Comparison of ENCODE assay signal across 29 cellular contexts in genomic region chr11:27514076-27514475, GRCh38. TPM values are rescaled to one million over a fixed set of nuclear protein-coding genes. Genes with fewer than 3 reads are reported as not detected.
DNase-seq lines count a peak whose midpoint lies in the region; ATAC-seq, FAIRE-seq and TF ChIP-seq lines count a peak whose summit lies in the region.
"Had no signal": no experiment of that assay in that cellular context is flagged by ENCODE, and none has a peak within 500 bp of the region (broad histone marks: within the 10 kb centered on the region; RNA-seq: fewer than 3 reads in every experiment).

No MANE protein-coding gene starts in this region.

- BruUV-seq in HepG2 (replicated peaks; lab: Mats Ljungman, UMichigan), result no TSS peak

- intact Hi-C loops in HepG2 (cut with micrococcal nuclease; ENCODE audit: unreplicated experiment) (no loop called here), heart left ventricle (cut with DNase I) (loop anchor here in 1 of 10 donors (10.0 kb wide), 1 partner anchor 131 kb away; no protein-coding TSS in a partner anchor)

- no peaks in the 10 kb centered on the region for H3K9me3 Mint-ChIP-seq in activated CD4-positive, alpha-beta memory T cell treated with anti-CD3 and anti-CD28 coated beads, Interleukin-2, amount 10 ng/mL, durations not matched to agents 7 days and 5 days
- H3K9me3 Mint-ChIP-seq: activated T-cell treated with anti-CD3 and anti-CD28 coated beads, Interleukin-2, amount 50 U/mL, for 72 hours; CD4-positive, alpha-beta T cell; stimulated activated effector memory CD8-positive, alpha-beta T cell treated with anti-CD3 and anti-CD28 coated beads, Interleukin-12 subunit alpha, Interleukin-12 subunit beta, amount 100 ng/mL, for 72 hours had no signal

- H3K79me2 ChIP-seq in HepG2 (ENCODE audit: insufficient read depth, low read length), result no peaks in the 10 kb centered on the region
- H3K79me2 ChIP-seq in osteoblast (ENCODE audit: insufficient read depth, low read length), result no peaks in the 10 kb centered on the region

- no peaks in the 10 kb centered on the region for H4K20me1 ChIP-seq in HepG2 (ENCODE audit: insufficient read depth, low read length)
- H4K20me1 ChIP-seq in osteoblast (ENCODE audit: insufficient read depth, low read length), result no peaks in the 10 kb centered on the region

- H3K36me3 ChIP-seq in liver (ENCODE audit: control insufficient read depth in 4 of 4, insufficient read depth in 3 of 4, low read depth in 1 of 4, low read length in 3 of 4) (no peaks in the 10 kb centered on the region), HepG2 (replicated peaks in 1 of 2; ENCODE audit: control insufficient read depth in 1 of 2, insufficient read depth in 2 of 2, low read length in 2 of 2) (no peaks in the 10 kb centered on the region), heart left ventricle (no peaks in the 10 kb centered on the region), osteoblast (ENCODE audit: insufficient read depth, low read length) (no peaks in the 10 kb centered on the region)
- H3K36me3 ChIP-seq: esophagus squamous epithelium, upper lobe of left lung had no signal

- no peak overlapping the region for H3K4me3 Mint-ChIP-seq in activated CD4-positive, alpha-beta memory T cell treated with anti-CD3 and anti-CD28 coated beads, Interleukin-2, amount 10 ng/mL, durations not matched to agents 7 days and 5 days
- H3K4me3 Mint-ChIP-seq: activated CD8-positive, alpha-beta memory T cell treated with anti-CD3 and anti-CD28 coated beads, Interleukin-2, amount 10 ng/mL, durations not matched to agents 7 days and 5 days; activated T-cell treated with anti-CD3 and anti-CD28 coated beads, Interleukin-2, amount 50 U/mL, for 72 hours; CD4-positive, alpha-beta T cell; naive B cell; stimulated activated effector memory CD8-positive, alpha-beta T cell treated with anti-CD3 and anti-CD28 coated beads, Interleukin-12 subunit alpha, Interleukin-12 subunit beta, amount 100 ng/mL, for 72 hours had no signal

- no peak for TF ChIP-seq CTCF in liver (IDR thresholded peaks at IDR 0.05; ENCODE audit: low read depth, low read length, missing input control)
- no peak for TF ChIP-seq CTCF in HepG2 (CRISPR knock-in tag; IDR thresholded peaks at IDR 0.05)
- no peak for TF ChIP-seq CTCF in heart left ventricle (IDR thresholded peaks at IDR 0.05)
- TF ChIP-seq CTCF in osteoblast (IDR thresholded peaks at IDR 0.05; ENCODE audit: extremely low read depth, low read depth, low read length), result no peak

- H3K9me3 ChIP-seq in liver (ENCODE audit: control insufficient read depth in 4 of 4, low read length in 3 of 4) (no peaks in the 10 kb centered on the region), HepG2 (ENCODE audit: low read length) (no peaks in the 10 kb centered on the region), heart left ventricle (peaks cover 0 to 10% (median 0%) of the 10 kb centered on the region in 12 donors), osteoblast (ENCODE audit: low read depth, low read length) (no peaks in the 10 kb centered on the region)
- H3K9me3 ChIP-seq: body of pancreas, esophagus squamous epithelium, SK-N-SH had no signal

- no peaks in the 10 kb centered on the region for H3K36me3 Mint-ChIP-seq in activated CD4-positive, alpha-beta memory T cell treated with anti-CD3 and anti-CD28 coated beads, Interleukin-2, amount 10 ng/mL, durations not matched to agents 7 days and 5 days (ENCODE audit: low read depth)
- H3K36me3 Mint-ChIP-seq: activated CD8-positive, alpha-beta memory T cell treated with anti-CD3 and anti-CD28 coated beads, Interleukin-2, amount 10 ng/mL, durations not matched to agents 7 days and 5 days; stimulated activated effector memory CD8-positive, alpha-beta T cell treated with anti-CD3 and anti-CD28 coated beads, Interleukin-12 subunit alpha, Interleukin-12 subunit beta, amount 100 ng/mL, for 72 hours had no signal

- peak overlapping the region; percentile 85 to 87 for H3K27ac ChIP-seq in liver (ENCODE audit: low read depth in 1 of 2, low read length in 2 of 2)
- no peak overlapping the region for H3K27ac ChIP-seq in HepG2 (ENCODE audit: extremely low read length, insufficient read depth, low read length)
- H3K27ac ChIP-seq in heart left ventricle, result peak overlapping the region; percentile 13 to 84 (median 80)
- H3K27ac ChIP-seq in osteoblast (ENCODE audit: low read depth, low read length), result peak overlapping the region; percentile 80
- H3K27ac ChIP-seq: body of pancreas, RWPE1, upper lobe of left lung had no signal

- H3K4me1 ChIP-seq in liver (ENCODE audit: control insufficient read depth in 4 of 4, insufficient read depth in 4 of 4, low read length in 3 of 4) (peaks cover 0 to 11% (median 6%) of the 10 kb centered on the region in 4 donors), HepG2 (ENCODE audit: insufficient read depth, low read length) (peaks cover 16% of the 10 kb centered on the region), heart left ventricle (peaks cover 0 to 42% (median 11%) of the 10 kb centered on the region in 12 donors), osteoblast (ENCODE audit: insufficient read depth, low read length) (peaks cover 7% of the 10 kb centered on the region)
- H3K4me1 ChIP-seq: body of pancreas, upper lobe of left lung had no signal

- in situ Hi-C loops in HepG2 (cut with HindIII; ENCODE audit: extremely low pct_ligation_motif_present, low pct_unique_long_range_greater_than_20kb), result no loop called here

- TF ChIP-seq EP300 in HepG2 (IDR thresholded peaks at IDR 0.05; ENCODE audit: low read depth in 2 of 2, low read length in 2 of 2) (no peak), HepG2 (CRISPR knock-in tag; IDR thresholded peaks at IDR 0.05; ENCODE audit: borderline replicate concordance) (no peak)

- no peak for TF ChIP-seq RAD21 in liver (IDR thresholded peaks at IDR 0.05)
- no peak for TF ChIP-seq RAD21 in HepG2 (CRISPR knock-in tag; IDR thresholded peaks at IDR 0.05)

- ATAC-seq in HepG2, result no peak
- peak; percentile 72 to 88 (median 81) for ATAC-seq in heart left ventricle
- no peak for ATAC-seq in GM21367 (IDR thresholded peaks at IDR 0.05; ENCODE audit: unreplicated experiment)
- no peak for ATAC-seq in GM19035 (IDR thresholded peaks at IDR 0.05; ENCODE audit: unreplicated experiment)
- ATAC-seq: activated CD8-positive, alpha-beta memory T cell treated with anti-CD3 and anti-CD28 coated beads, Interleukin-2, amount 10 ng/mL, durations not matched to agents 7 days and 5 days; activated T-cell treated with anti-CD3 and anti-CD28 coated beads, Interleukin-2, amount 50 U/mL, for 72 hours; left colon; stimulated activated effector memory CD8-positive, alpha-beta T cell treated with anti-CD3 and anti-CD28 coated beads, Interleukin-12 subunit alpha, Interleukin-12 subunit beta, amount 100 ng/mL, for 72 hours had no signal

- H3K27me3 ChIP-seq in liver (ENCODE audit: control insufficient read depth in 4 of 4, insufficient read depth in 4 of 4, low read length in 3 of 4) (no peaks in the 10 kb centered on the region), HepG2 (ENCODE audit: control insufficient read depth in 1 of 2, insufficient read depth in 2 of 2, low read length in 2 of 2) (no peaks in the 10 kb centered on the region), heart left ventricle (no peaks in the 10 kb centered on the region), osteoblast (ENCODE audit: insufficient read depth, low read length) (no peaks in the 10 kb centered on the region)
- H3K27me3 ChIP-seq: body of pancreas, esophagus squamous epithelium, upper lobe of left lung had no signal

- no peak overlapping the region for H3K4me2 ChIP-seq in HepG2 (ENCODE audit: low read depth, low read length)
- H3K4me2 ChIP-seq in osteoblast (ENCODE audit: insufficient read depth, low read length), result peak overlapping the region; percentile 62
- H3K4me2 ChIP-seq: SK-N-SH had no signal

- H3K4me3 ChIP-seq in liver (ENCODE audit: low read depth in 1 of 3, low read length in 3 of 3) (no peak overlapping the region), HepG2 (replicated peaks in 1 of 3; ENCODE audit: insufficient read depth in 1 of 3, low read depth in 2 of 3, low read length in 3 of 3) (no peak overlapping the region), heart left ventricle (no peak overlapping the region), osteoblast (ENCODE audit: insufficient read depth, low read length) (no peak overlapping the region)
- H3K4me3 ChIP-seq: body of pancreas, esophagus squamous epithelium, upper lobe of left lung had no signal

- TF ChIP-seq POLR2A in HepG2 (IDR thresholded peaks at IDR 0.05; ENCODE audit: insufficient read depth in 1 of 2, low read depth in 2 of 2, low read length in 2 of 2) (no peak), heart left ventricle (IDR thresholded peaks at IDR 0.05) (no peak)

- WGBS in liver, result 33% methylated on average over 4 of the region's 4 CpGs
- WGBS in HepG2 (ENCODE audit: low lambda C conversion rate), result 77% methylated on average over 4 of the region's 4 CpGs
- WGBS in heart left ventricle, 4 donors, result 38 to 48% (median 41%) methylated on average over 4 of the region's 4 CpGs

- no peak overlapping the region for H3K9ac ChIP-seq in liver (ENCODE audit: low read depth in 1 of 2, low read length in 2 of 2)
- H3K9ac ChIP-seq in HepG2 (ENCODE audit: insufficient read depth, low read depth, low read length), result no peak overlapping the region
- H3K9ac ChIP-seq: SK-N-SH had no signal

- no peak for FAIRE-seq in HepG2 (lab: Jason Lieb, UNC)
- FAIRE-seq: A204.1, frontal cortex had no signal

- POLR2A ChIA-PET in HepG2 (lab: Yijun Ruan, JAX), result no interaction called here
- POLR2A ChIA-PET in activated CD4-positive, alpha-beta memory T cell treated with anti-CD3 and anti-CD28 coated beads, Interleukin-2, amount 10 ng/mL, durations not matched to agents 7 days and 5 days (lab: Charles Lee), result no interaction called here

- CTCF ChIA-PET in HepG2 (lab: Yijun Ruan, JAX; ENCODE audit: low intra/inter-chr PET ratio, low total read pairs), result no interaction called here
- CTCF ChIA-PET in activated CD4-positive, alpha-beta memory T cell treated with anti-CD3 and anti-CD28 coated beads, Interleukin-2, amount 10 ng/mL, durations not matched to agents 7 days and 5 days (lab: Charles Lee), result interaction anchor here (1.7 kb wide), 1 partner anchor 28 kb away, joined by 8 read pairs; no protein-coding TSS in a partner anchor

- H3K27me3 Mint-ChIP-seq in activated CD4-positive, alpha-beta memory T cell treated with anti-CD3 and anti-CD28 coated beads, Interleukin-2, amount 10 ng/mL, durations not matched to agents 7 days and 5 days, result no peaks in the 10 kb centered on the region

- no peak overlapping the region for H2AFZ ChIP-seq in HepG2 (ENCODE audit: low read length)
- no peak overlapping the region for H2AFZ ChIP-seq in osteoblast (ENCODE audit: low read length)

- H3K27ac Mint-ChIP-seq in activated CD4-positive, alpha-beta memory T cell treated with anti-CD3 and anti-CD28 coated beads, Interleukin-2, amount 10 ng/mL, durations not matched to agents 7 days and 5 days, result no peak overlapping the region
- H3K27ac Mint-ChIP-seq: activated CD8-positive, alpha-beta memory T cell treated with anti-CD3 and anti-CD28 coated beads, Interleukin-2, amount 10 ng/mL, durations not matched to agents 7 days and 5 days; activated T-cell treated with anti-CD3 and anti-CD28 coated beads, Interleukin-2, amount 50 U/mL, for 72 hours; CD4-positive, alpha-beta T cell; stimulated activated effector memory CD8-positive, alpha-beta T cell treated with anti-CD3 and anti-CD28 coated beads, Interleukin-12 subunit alpha, Interleukin-12 subunit beta, amount 100 ng/mL, for 72 hours had no signal

- DNase-seq in HepG2 (ENCODE audit: low spot score) (no peak), heart left ventricle (peak in 4 of 5 donors; percentile 23 to 66 (median 57)), osteoblast (ENCODE audit: insufficient read length, low spot score, missing footprints) (peak; percentile 38), medulla oblongata (ENCODE audit: extremely low spot score) (no peak)
- no peak for DNase-seq in activated CD4-positive, alpha-beta memory T cell treated with anti-CD3 and anti-CD28 coated beads, Interleukin-2, amount 10 ng/mL, durations not matched to agents 7 days and 5 days
- DNase-seq: activated CD4-positive, CD25-positive, alpha-beta regulatory T cell; activated CD8-positive, alpha-beta memory T cell treated with anti-CD3 and anti-CD28 coated beads, Interleukin-2, amount 10 ng/mL, durations not matched to agents 7 days and 5 days; activated naive CD4-positive, alpha-beta T cell; activated T-cell treated with anti-CD3 and anti-CD28 coated beads, Interleukin-2, amount 50 U/mL, for 72 hours; CD4-positive, alpha-beta T cell; DMS79 treated with DMSO at 0.1 percent for 48 hours; esophagus squamous epithelium; GF-D8; left colon; naive B cell; NCI-H1694; NCI-H526; OCI-M1; SK-N-SH; upper lobe of left lung had no signal

- no peaks in the 10 kb centered on the region for H3K4me1 Mint-ChIP-seq in activated CD4-positive, alpha-beta memory T cell treated with anti-CD3 and anti-CD28 coated beads, Interleukin-2, amount 10 ng/mL, durations not matched to agents 7 days and 5 days
- H3K4me1 Mint-ChIP-seq: activated CD8-positive, alpha-beta memory T cell treated with anti-CD3 and anti-CD28 coated beads, Interleukin-2, amount 10 ng/mL, durations not matched to agents 7 days and 5 days; stimulated activated effector memory CD8-positive, alpha-beta T cell treated with anti-CD3 and anti-CD28 coated beads, Interleukin-12 subunit alpha, Interleukin-12 subunit beta, amount 100 ng/mL, for 72 hours had no signal

RNA-seq across cellular contexts. Expression of gene LIN7C, which starts 7.5 kb away (rescaled TPM):
- total RNA-seq in liver (10 to 100 TPM; 37.7 to 43.7 TPM), HepG2 (2016; rRNA removed; fragmentation: Illumina TruSeq; extraction: Trizol) (37.2 and 65.8 TPM in 2 replicates), heart left ventricle (10 to 100 TPM; 13.2 to 24.1 (median 16.6) TPM), osteoblast (61.0 and 69.5 TPM in 2 replicates)
- polyA plus RNA-seq in liver (10 to 100 TPM in 1 of 2 donors, 1 to 10 TPM in 1; 5.2 to 14.0 TPM), HepG2 (2011; rRNA removed) (12.7 and 14.8 TPM in 2 replicates), heart left ventricle (1 to 10 TPM; 5.0 to 5.6 TPM)
- total RNA-seq in HepG2 (2016; cell fraction: cytosol; rRNA removed; fragmentation: Illumina TruSeq; extraction: Trizol; ENCODE audit: low read depth), result 2.5 and 2.7 TPM in 2 replicates
- 38.6 and 65.0 TPM in 2 replicates for total RNA-seq in HepG2 (2016; cell fraction: insoluble cytoplasmic fraction; rRNA removed; fragmentation: Illumina TruSeq; extraction: Trizol)
- 15.9 and 19.0 TPM in 2 replicates for total RNA-seq in HepG2 (2016; cell fraction: membrane; rRNA removed; fragmentation: Illumina TruSeq; extraction: Trizol)
- 24.0 and 25.6 TPM in 2 replicates for total RNA-seq in HepG2 (2016; cell fraction: nucleus; rRNA removed; fragmentation: Illumina TruSeq; extraction: Trizol)
- polyA plus RNA-seq in HepG2 (2011; cell fraction: cytosol; rRNA removed), result 7.8 and 14.4 TPM in 2 replicates
- 4.2 and 7.4 TPM in 2 replicates for polyA plus RNA-seq in HepG2 (2011; cell fraction: nucleus; rRNA removed)
- polyA plus RNA-seq in HepG2 (2012), result 10.3 and 13.4 TPM in 2 replicates
- 0.89 and 0.90 TPM in 2 replicates for polyA plus RNA-seq in HepG2 (2016; cell fraction: cytosol; fragmentation: Illumina TruSeq; extraction: Trizol; ENCODE audit: low read depth)
- 27.1 and 30.5 TPM in 2 replicates for polyA plus RNA-seq in HepG2 (2016; cell fraction: insoluble cytoplasmic fraction; fragmentation: Illumina TruSeq; extraction: Trizol; ENCODE audit: low read depth)
- 4.4 and 4.8 TPM in 2 replicates for polyA plus RNA-seq in HepG2 (2016; cell fraction: membrane; fragmentation: Illumina TruSeq; extraction: Trizol; ENCODE audit: low read depth)
- polyA plus RNA-seq in HepG2 (2016; cell fraction: nucleus; fragmentation: Illumina TruSeq; extraction: Trizol; ENCODE audit: insufficient read depth, low read depth), result 17.5 and 19.5 TPM in 2 replicates
- 6.7 and 16.3 TPM in 2 replicates for polyA minus RNA-seq in HepG2 (2011; rRNA and poly(A)+ RNA removed; ENCODE audit: low replicate concordance)
- polyA minus RNA-seq in HepG2 (2011; cell fraction: cytosol; rRNA and poly(A)+ RNA removed), result 18.3 and 20.3 TPM in 2 replicates
- 29.6 and 31.1 TPM in 2 replicates for polyA minus RNA-seq in HepG2 (2011; cell fraction: nucleus; rRNA and poly(A)+ RNA removed)
- 10 to 100 TPM; 24.2 to 24.9 TPM for total RNA-seq in activated CD4-positive, alpha-beta memory T cell treated with anti-CD3 and anti-CD28 coated beads, Interleukin-2, amount 10 ng/mL, durations not matched to agents 7 days and 5 days

RNA-seq across cellular contexts. Expression of gene LGR4, which starts 41.5 kb away (rescaled TPM):
- total RNA-seq in liver (10 to 100 TPM; 64.7 to 95.3 TPM), HepG2 (2016; rRNA removed; fragmentation: Illumina TruSeq; extraction: Trizol) (51.4 and 68.7 TPM in 2 replicates), heart left ventricle (10 to 100 TPM; 15.5 to 39.1 (median 28.8) TPM), osteoblast (56.1 and 96.9 TPM in 2 replicates)
- polyA plus RNA-seq in liver (10 to 100 TPM; 13.7 to 20.4 TPM), HepG2 (2011; rRNA removed) (42.1 and 43.8 TPM in 2 replicates), heart left ventricle (10 to 100 TPM in 1 of 2 donors, 1 to 10 TPM in 1; 7.4 to 12.3 TPM)
- total RNA-seq in HepG2 (2016; cell fraction: cytosol; rRNA removed; fragmentation: Illumina TruSeq; extraction: Trizol; ENCODE audit: low read depth), result 8.1 and 10.5 TPM in 2 replicates
- total RNA-seq in HepG2 (2016; cell fraction: insoluble cytoplasmic fraction; rRNA removed; fragmentation: Illumina TruSeq; extraction: Trizol), result 51.6 and 65.3 TPM in 2 replicates
- total RNA-seq in HepG2 (2016; cell fraction: membrane; rRNA removed; fragmentation: Illumina TruSeq; extraction: Trizol), result 23.6 and 26.4 TPM in 2 replicates
- 111 and 112 TPM in 2 replicates for total RNA-seq in HepG2 (2016; cell fraction: nucleus; rRNA removed; fragmentation: Illumina TruSeq; extraction: Trizol)
- polyA plus RNA-seq in HepG2 (2011; cell fraction: cytosol; rRNA removed), result 21.7 and 35.6 TPM in 2 replicates
- polyA plus RNA-seq in HepG2 (2011; cell fraction: nucleus; rRNA removed), result 35.4 and 41.4 TPM in 2 replicates
- polyA plus RNA-seq in HepG2 (2012), result 45.1 and 63.2 TPM in 2 replicates
- 1.6 TPM in 2 replicates for polyA plus RNA-seq in HepG2 (2016; cell fraction: cytosol; fragmentation: Illumina TruSeq; extraction: Trizol; ENCODE audit: low read depth)
- polyA plus RNA-seq in HepG2 (2016; cell fraction: insoluble cytoplasmic fraction; fragmentation: Illumina TruSeq; extraction: Trizol; ENCODE audit: low read depth), result 39.9 and 43.3 TPM in 2 replicates
- 7.6 and 7.9 TPM in 2 replicates for polyA plus RNA-seq in HepG2 (2016; cell fraction: membrane; fragmentation: Illumina TruSeq; extraction: Trizol; ENCODE audit: low read depth)
- polyA plus RNA-seq in HepG2 (2016; cell fraction: nucleus; fragmentation: Illumina TruSeq; extraction: Trizol; ENCODE audit: insufficient read depth, low read depth), result 106 and 117 TPM in 2 replicates
- polyA minus RNA-seq in HepG2 (2011; rRNA and poly(A)+ RNA removed; ENCODE audit: low replicate concordance), result 187 and 243 TPM in 2 replicates
- polyA minus RNA-seq in HepG2 (2011; cell fraction: cytosol; rRNA and poly(A)+ RNA removed), result 60.2 and 70.2 TPM in 2 replicates
- 201 and 210 TPM in 2 replicates for polyA minus RNA-seq in HepG2 (2011; cell fraction: nucleus; rRNA and poly(A)+ RNA removed)
- under 1 TPM in 1 of 2 experiments, not detected in 1; 0.10 TPM for total RNA-seq in activated CD4-positive, alpha-beta memory T cell treated with anti-CD3 and anti-CD28 coated beads, Interleukin-2, amount 10 ng/mL, durations not matched to agents 7 days and 5 days
- total RNA-seq: T-helper 1 cell treated with Interleukin-12 subunit alpha and Interleukin-12 subunit beta and Interleukin-4 antibody, amounts not matched to agents 30 ng/mL and 1 ng/mL, for 36 hours had no signal

Comparison
In these comparisons a context has a peak if more than half of its experiments do, and no peak if none do; other contexts are left out.
1. ATAC-seq: peak in heart left ventricle (4 of 4); none in HepG2 (single experiment), GM21367 (single experiment) and GM19035 (single experiment).
2. DNase-seq: peak in heart left ventricle (4 of 5) and osteoblast (single experiment); none in HepG2 (single experiment), medulla oblongata (single experiment) and activated CD4-positive, alpha-beta memory T cell treated with anti-CD3 and anti-CD28 coated beads, Interleukin-2, amount 10 ng/mL, durations not matched to agents 7 days and 5 days (single experiment).
3. RNA of gene LGR4, which starts 41.5 kb away (total RNA-seq): 64.7 to 95.3 TPM in liver, 8.1 to 112 TPM in HepG2, 56.1 to 96.9 TPM in osteoblast and 15.5 to 39.1 TPM in heart left ventricle; 0.10 TPM in activated CD4-positive, alpha-beta memory T cell treated with anti-CD3 and anti-CD28 coated beads, Interleukin-2, amount 10 ng/mL, durations not matched to agents 7 days and 5 days; every median in the first group is over 4 times any median in the second.